26 cellular contexts compared by ENCODE assay signal in genomic region chrX:116267511-116268040, GRCh38.
A peak's percentile ranks its signal among the peaks of the same experiment; 100 is the strongest.
DNase-seq lines count a peak whose midpoint lies in the region; ATAC-seq and TF ChIP-seq lines count a peak whose summit lies in the region.
"Had no signal": no experiment of that assay in that cellular context is flagged by ENCODE, and none has a peak within 500 bp of the region (broad histone marks: within the 10 kb centered on the region; RNA-seq: fewer than 3 reads in every experiment).

No MANE protein-coding gene starts in this region.

- no peak for TF ChIP-seq CTCF in mammary epithelial cell (conservative IDR thresholded peaks at IDR 0.05 in 1 of 2, IDR thresholded peaks at IDR 0.05 in 1 of 2; ENCODE audit: extremely low read depth in 1 of 2, insufficient read depth in 1 of 2, low read depth in 1 of 2, low read length in 2 of 2)
- no peak for TF ChIP-seq CTCF in MCF 10A (IDR thresholded peaks at IDR 0.05; ENCODE audit: unreplicated experiment)

- H3K27me3 ChIP-seq in mammary epithelial cell (ENCODE audit: insufficient read depth, low read length) (no peaks in the 10 kb centered on the region), adipocyte (replicated peaks; ENCODE audit: control insufficient read depth, insufficient read depth, low read length) (no peaks in the 10 kb centered on the region), MG63 (no peaks in the 10 kb centered on the region)
- H3K27me3 ChIP-seq: Peyer's patch had no signal

- peaks cover 22% of the 10 kb centered on the region for H3K9me3 Mint-ChIP-seq in MCF 10A (ENCODE audit: unreplicated experiment)

- dilution Hi-C loops in mammary epithelial cell (cut with HindIII; ENCODE audit: low sequenced_read_pairs), result no loop called here

- no peaks in the 10 kb centered on the region for H3K36me3 ChIP-seq in mammary epithelial cell (ENCODE audit: insufficient read depth, low read length)
- no peaks in the 10 kb centered on the region for H3K36me3 ChIP-seq in adipocyte (ENCODE audit: control insufficient read depth, insufficient read depth, low read length, severe bottlenecking)
- no peaks in the 10 kb centered on the region for H3K36me3 ChIP-seq in MG63
- H3K36me3 ChIP-seq: BLaER1 treated with 17β-estradiol and CSF1 and Interleukin-3, amounts not matched to agents 10 nM and 100 nM; Peyer's patch had no signal

- no peak overlapping the region for H3K27ac Mint-ChIP-seq in MCF 10A (ENCODE audit: low read depth, unreplicated experiment)
- H3K27ac Mint-ChIP-seq: CD4-positive, alpha-beta memory T cell had no signal

- intact Hi-C loops in mammary epithelial cell (cut with micrococcal nuclease) (no loop called here), MCF 10A (cut with micrococcal nuclease) (no loop called here)

- H3K27ac ChIP-seq in mammary epithelial cell (ENCODE audit: insufficient read depth, low read depth, low read length), result no peak overlapping the region
- H3K27ac ChIP-seq: BLaER1 treated with 17β-estradiol and CSF1 and Interleukin-3, amounts not matched to agents 10 nM and 100 nM; Peyer's patch had no signal

- H3K27me3 Mint-ChIP-seq in MCF 10A (ENCODE audit: insufficient read depth, unreplicated experiment), result peaks cover 12% of the 10 kb centered on the region
- H3K27me3 Mint-ChIP-seq: CD4-positive, alpha-beta memory T cell had no signal

- POLR2A ChIA-PET in MCF 10A (lab: Yijun Ruan, JAX), result no interaction called here

- no peak for ATAC-seq in HG03159 (IDR thresholded peaks at IDR 0.05; ENCODE audit: unreplicated experiment)

- no peaks in the 10 kb centered on the region for H3K79me2 ChIP-seq in mammary epithelial cell (ENCODE audit: insufficient read depth, low read length)

- H3K36me3 Mint-ChIP-seq in MCF 10A (ENCODE audit: insufficient read depth, unreplicated experiment), result peaks cover 7% of the 10 kb centered on the region
- H3K36me3 Mint-ChIP-seq: CD4-positive, alpha-beta memory T cell had no signal

- no peaks in the 10 kb centered on the region for H4K20me1 ChIP-seq in mammary epithelial cell (ENCODE audit: insufficient read depth, low read length)
- H4K20me1 ChIP-seq: BLaER1 treated with 17β-estradiol and CSF1 and Interleukin-3, amounts not matched to agents 10 nM and 100 nM had no signal

- no peak overlapping the region for H2AFZ ChIP-seq in mammary epithelial cell (ENCODE audit: low read depth, low read length)

- 87% methylated on average over 3 of the region's 3 CpGs for WGBS in mammary epithelial cell (ENCODE audit: low coverage, missing lambda C conversion rate)

- peaks cover 16% of the 10 kb centered on the region for H3K4me1 Mint-ChIP-seq in MCF 10A (ENCODE audit: insufficient read depth, unreplicated experiment)
- H3K4me1 Mint-ChIP-seq: CD4-positive, alpha-beta memory T cell had no signal

- H3K4me3 ChIP-seq in mammary epithelial cell (replicated peaks in 1 of 3; ENCODE audit: insufficient read depth in 1 of 3, low read depth in 2 of 3, low read length in 3 of 3), result no peak overlapping the region
- H3K4me3 ChIP-seq in adipocyte (ENCODE audit: low read length), result no peak overlapping the region
- H3K4me3 ChIP-seq in MG63, result no peak overlapping the region
- H3K4me3 ChIP-seq: BLaER1 treated with 17β-estradiol and CSF1 and Interleukin-3, amounts not matched to agents 10 nM and 100 nM; Peyer's patch had no signal

- CTCF ChIA-PET in mammary epithelial cell (lab: Charles Lee; ENCODE audit: low non-redundant PET), result no interaction called here
- CTCF ChIA-PET in MCF 10A (lab: Yijun Ruan, JAX), result interaction anchor here (1.2 kb wide), 1 partner anchor 10 kb away, joined by 3 read pairs; no protein-coding TSS in a partner anchor

- peak; percentile 11 for DNase-seq in mammary epithelial cell
- DNase-seq in MCF 10A (ENCODE audit: unreplicated experiment), result no peak
- DNase-seq in adipocyte (ENCODE audit: low read depth), result peak; percentile 6
- DNase-seq in fibroblast of gingiva (ENCODE audit: low read depth), result peak; percentile 1
- no peak for DNase-seq in MG63
- DNase-seq in CD1c-positive myeloid dendritic cell (ENCODE audit: extremely low spot score), result no peak
- DNase-seq in NCI-H524 (lab: John Stamatoyannopoulos, UW), result no peak
- DNase-seq: 8988T; AML-193; CD4-positive, alpha-beta memory T cell; COR-L47; DMS53; GOT3; HCEC 1CT; KBM-7; NCI-H1417; NCI-H1694; NCI-H2081; NCI-H2227 treated with DMSO at 0.1 percent for 48 hours; NCI-H69; Peyer's patch; SIG-M5; SK-N-SH; SW 1271 had no signal

- H3K4me3 Mint-ChIP-seq in MCF 10A (ENCODE audit: unreplicated experiment), result no peak overlapping the region
- H3K4me3 Mint-ChIP-seq: CD4-positive, alpha-beta memory T cell had no signal

- in situ Hi-C loops in mammary epithelial cell (cut with MboI; ENCODE audit: low sequenced_read_pairs in 2 of 2), result no loop called here

- no peaks in the 10 kb centered on the region for H3K4me1 ChIP-seq in mammary epithelial cell (ENCODE audit: insufficient read depth, low read length)
- no peaks in the 10 kb centered on the region for H3K4me1 ChIP-seq in adipocyte (ENCODE audit: control insufficient read depth, insufficient read depth, low read length)
- H3K4me1 ChIP-seq: Peyer's patch had no signal

- BruUV-seq in mammary epithelial cell (replicated peaks; lab: Mats Ljungman, UMichigan) (no TSS peak), MCF 10A (replicated peaks; lab: Mats Ljungman, UMichigan) (no TSS peak)

- no peak overlapping the region for H3K9ac ChIP-seq in mammary epithelial cell (ENCODE audit: insufficient read depth, low read length)
- no peak overlapping the region for H3K9ac ChIP-seq in adipocyte (ENCODE audit: low read length)
- H3K9ac ChIP-seq: BLaER1 treated with 17β-estradiol and CSF1 and Interleukin-3, amounts not matched to agents 10 nM and 100 nM; SK-N-SH had no signal

- H3K4me2 ChIP-seq in mammary epithelial cell (ENCODE audit: insufficient read depth, low read depth, low read length), result no peak overlapping the region
- H3K4me2 ChIP-seq: BLaER1 treated with 17β-estradiol and CSF1 and Interleukin-3, amounts not matched to agents 10 nM and 100 nM; SK-N-SH had no signal

- peaks cover 15% of the 10 kb centered on the region for H3K9me3 ChIP-seq in mammary epithelial cell (replicated peaks; ENCODE audit: insufficient read depth, low read length)
- H3K9me3 ChIP-seq in adipocyte (ENCODE audit: control insufficient read depth, low read length), result peaks cover 4% of the 10 kb centered on the region
- no peaks in the 10 kb centered on the region; the same call in 1 of the 2 replicates for H3K9me3 ChIP-seq in MG63
- H3K9me3 ChIP-seq: Peyer's patch, SK-N-SH had no signal

Comparison
In these comparisons a context has a peak if more than half of its experiments do, and no peak if none do; other contexts are left out.
1. DNase-seq: peak in mammary epithelial cell (single experiment), adipocyte (single experiment) and fibroblast of gingiva (single experiment); none in MCF 10A (single experiment), MG63 (single experiment), CD1c-positive myeloid dendritic cell (single experiment) and NCI-H524 (0 of 2).